ENCODE assay signal across 1 cellular context in the genomic region with DNA sequence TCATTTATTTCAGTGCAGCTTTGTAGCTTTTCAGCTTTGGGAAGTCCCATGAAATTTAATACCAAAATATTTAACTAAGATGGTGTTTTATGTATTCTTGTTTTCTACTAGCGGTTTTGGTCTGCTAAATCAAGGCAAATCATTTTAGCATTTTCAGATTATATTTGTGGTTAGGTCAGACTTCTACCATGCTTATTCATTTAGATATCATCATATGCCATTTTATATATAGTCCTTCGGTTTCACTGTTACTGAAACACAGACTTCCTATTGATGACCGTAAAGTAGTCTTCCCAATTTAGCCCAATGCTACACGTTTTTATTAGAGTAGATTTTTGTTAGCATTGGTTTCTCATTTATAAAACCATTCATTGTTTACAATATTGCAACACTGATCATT.
TF ChIP-seq lines count a peak whose summit lies in the region.

No MANE protein-coding gene starts in this region.

TF ChIP-seq in GM12878, 131 proteins besides CTCF, POLR2A, EP300 and RAD21:
- TF ChIP-seq, protein P1, sequence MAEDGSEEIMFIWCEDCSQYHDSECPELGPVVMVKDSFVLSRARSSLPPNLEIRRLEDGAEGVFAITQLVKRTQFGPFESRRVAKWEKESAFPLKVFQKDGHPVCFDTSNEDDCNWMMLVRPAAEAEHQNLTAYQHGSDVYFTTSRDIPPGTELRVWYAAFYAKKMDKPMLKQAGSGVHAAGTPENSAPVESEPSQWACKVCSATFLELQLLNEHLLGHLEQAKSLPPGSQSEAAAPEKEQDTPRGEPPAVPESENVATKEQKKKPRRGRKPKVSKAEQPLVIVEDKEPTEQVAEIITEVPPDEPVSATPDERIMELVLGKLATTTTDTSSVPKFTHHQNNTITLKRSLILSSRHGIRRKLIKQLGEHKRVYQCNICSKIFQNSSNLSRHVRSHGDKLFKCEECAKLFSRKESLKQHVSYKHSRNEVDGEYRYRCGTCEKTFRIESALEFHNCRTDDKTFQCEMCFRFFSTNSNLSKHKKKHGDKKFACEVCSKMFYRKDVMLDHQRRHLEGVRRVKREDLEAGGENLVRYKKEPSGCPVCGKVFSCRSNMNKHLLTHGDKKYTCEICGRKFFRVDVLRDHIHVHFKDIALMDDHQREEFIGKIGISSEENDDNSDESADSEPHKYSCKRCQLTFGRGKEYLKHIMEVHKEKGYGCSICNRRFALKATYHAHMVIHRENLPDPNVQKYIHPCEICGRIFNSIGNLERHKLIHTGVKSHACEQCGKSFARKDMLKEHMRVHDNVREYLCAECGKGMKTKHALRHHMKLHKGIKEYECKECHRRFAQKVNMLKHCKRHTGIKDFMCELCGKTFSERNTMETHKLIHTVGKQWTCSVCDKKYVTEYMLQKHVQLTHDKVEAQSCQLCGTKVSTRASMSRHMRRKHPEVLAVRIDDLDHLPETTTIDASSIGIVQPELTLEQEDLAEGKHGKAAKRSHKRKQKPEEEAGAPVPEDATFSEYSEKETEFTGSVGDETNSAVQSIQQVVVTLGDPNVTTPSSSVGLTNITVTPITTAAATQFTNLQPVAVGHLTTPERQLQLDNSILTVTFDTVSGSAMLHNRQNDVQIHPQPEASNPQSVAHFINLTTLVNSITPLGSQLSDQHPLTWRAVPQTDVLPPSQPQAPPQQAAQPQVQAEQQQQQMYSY (CRISPR knock-in tag; IDR thresholded peaks at IDR 0.05) = no peak
- no peak for TF ChIP-seq WRNIP1 (IDR thresholded peaks at IDR 0.05; ENCODE audit: borderline replicate concordance, low read depth, low read length)
- TF ChIP-seq RUNX3 (IDR thresholded peaks at IDR 0.05; ENCODE audit: low read length) = peak; percentile 91
- no peak for TF ChIP-seq CEBPB (IDR thresholded peaks at IDR 0.05; ENCODE audit: borderline replicate concordance in 1 of 2, low read depth in 2 of 2, low read length in 2 of 2)
- peak; percentile 75 for TF ChIP-seq JUNB (IDR thresholded peaks at IDR 0.05)
- TF ChIP-seq CREM (IDR thresholded peaks at IDR 0.05; ENCODE audit: low read depth) = peak; percentile 47; the same call in 1 of the 2 replicates
- TF ChIP-seq NFIC (IDR thresholded peaks at IDR 0.05; ENCODE audit: low read depth, low read length) = peak; percentile 80; the same call in 1 of the 2 replicates
